Comparison of ENCODE assay signal across 8 cellular contexts in genomic region chr2:181680055-181680936, GRCh38. TPM values are rescaled to one million over a fixed set of nuclear protein-coding genes. Genes with fewer than 3 reads are reported as not detected.
DNase-seq lines count a peak whose midpoint lies in the region; ATAC-seq lines count a peak whose summit lies in the region.

Gene NEUROD1, minus strand, starts transcription at chr2:181680517. Its CDS starts 1,657 bp downstream, at chr2:181678860.

- H3K27me3 ChIP-seq in right cardiac atrium (ENCODE audit: control insufficient read depth, insufficient read depth): peaks cover 7% of the 10 kb centered on the region

- H3K27ac Mint-ChIP-seq in activated naive CD8-positive, alpha-beta T cell: no peak within 1 kb of the TSS
- H3K27ac Mint-ChIP-seq in naive B cell: peak within 1 kb of the TSS in 5 of 6 donors; percentile 38 to 89 (median 53)

- intact Hi-C loops in right cardiac atrium (cut with DNase I): no loop called here

- 1% methylated on average over 45 of the region's 45 CpGs for WGBS in right cardiac atrium

- DNase-seq in DMS 273 treated with DMSO at 0.1 percent for 48 hours (lab: John Stamatoyannopoulos, UW): peak; percentile 98
- no peak for DNase-seq in naive B cell
- DNase-seq in right cardiac atrium: no peak
- DNase-seq in NCI-H2107 (lab: John Stamatoyannopoulos, UW): no peak
- DNase-seq in HuH-7 (ENCODE audit: low spot score): no peak

- H3K36me3 Mint-ChIP-seq in activated naive CD8-positive, alpha-beta T cell: peaks cover 6% of the 10 kb centered on the region
- peaks cover 22 to 41% of the 10 kb centered on the region in 2 donors for H3K36me3 Mint-ChIP-seq in naive B cell

- H3K27me3 Mint-ChIP-seq in activated naive CD8-positive, alpha-beta T cell: peaks cover 61% of the 10 kb centered on the region
- H3K27me3 Mint-ChIP-seq in naive B cell: peaks cover 75 to 86% (median 76%) of the 10 kb centered on the region in 3 donors

- ATAC-seq in HG03520 (IDR thresholded peaks at IDR 0.05; ENCODE audit: unreplicated experiment): peak; percentile 57
- no peak for ATAC-seq in naive B cell (ENCODE audit: low read depth in 2 of 2)
- ATAC-seq in GM21390 (IDR thresholded peaks at IDR 0.05; ENCODE audit: unreplicated experiment): no peak
- no peak for ATAC-seq in right cardiac atrium

- H3K9me3 ChIP-seq in right cardiac atrium (ENCODE audit: control insufficient read depth, low read length): no peaks in the 10 kb centered on the region

- peak within 1 kb of the TSS; percentile 66 for H3K4me3 Mint-ChIP-seq in activated naive CD8-positive, alpha-beta T cell
- H3K4me3 Mint-ChIP-seq in naive B cell: peak within 1 kb of the TSS; percentile 52 to 88 (median 78)

- no peak within 1 kb of the TSS for H3K4me3 ChIP-seq in right cardiac atrium (ENCODE audit: low read length)

- peaks cover 3% of the 10 kb centered on the region for H3K4me1 ChIP-seq in right cardiac atrium (ENCODE audit: control insufficient read depth, insufficient read depth, low read length)

- no peak within 1 kb of the TSS for H3K27ac ChIP-seq in right cardiac atrium (ENCODE audit: low read length)

- peaks cover 6% of the 10 kb centered on the region for H3K9me3 Mint-ChIP-seq in activated naive CD8-positive, alpha-beta T cell (ENCODE audit: low read depth)
- H3K9me3 Mint-ChIP-seq in naive B cell: peaks cover 7 to 40% (median 17%) of the 10 kb centered on the region in 7 donors

- H3K4me1 Mint-ChIP-seq in activated naive CD8-positive, alpha-beta T cell (ENCODE audit: low read depth): peaks cover 52% of the 10 kb centered on the region
- H3K4me1 Mint-ChIP-seq in naive B cell: peaks cover 44 to 64% (median 59%) of the 10 kb centered on the region in 3 donors

RNA-seq across cellular contexts. Expression of gene NEUROD1, which starts in this region (rescaled TPM):
- polyA plus RNA-seq in naive B cell (ENCODE audit: low read depth in 6 of 6) (not detected), right cardiac atrium (not detected)
- total RNA-seq in right cardiac atrium: not detected
